ENCODE assay signal across 19 cellular contexts in the genomic region with DNA sequence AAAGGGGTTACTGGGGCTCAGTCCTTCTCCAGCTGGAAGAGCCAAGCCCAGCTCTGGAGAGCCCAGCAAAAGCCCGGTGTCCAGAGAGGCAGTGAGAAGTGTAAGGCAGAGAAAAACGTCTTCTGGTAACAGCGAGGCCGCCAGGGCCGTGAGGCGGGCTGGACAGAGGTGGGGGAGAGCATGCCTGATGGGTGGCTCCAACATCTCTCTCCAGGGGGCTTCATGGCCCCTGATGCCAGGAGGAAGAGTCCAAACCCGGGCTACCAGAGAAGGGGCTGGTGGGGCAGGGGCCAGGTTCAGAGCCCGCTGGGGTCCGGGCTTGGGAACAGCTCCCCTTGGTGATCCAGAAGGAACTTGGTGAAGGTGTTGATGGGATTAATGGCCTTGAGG.
DNase-seq lines count a peak whose midpoint lies in the region; ATAC-seq and TF ChIP-seq lines count a peak whose summit lies in the region.
"Had no signal": no experiment of that assay in that cellular context is flagged by ENCODE, and none has a peak within 500 bp of the region (broad histone marks: within the 10 kb centered on the region; RNA-seq: fewer than 3 reads in every experiment).

No MANE protein-coding gene starts in this region.

- H3K9me3 Mint-ChIP-seq in stimulated activated naive CD8-positive, alpha-beta T cell treated with anti-CD3 and anti-CD28 coated beads, Interleukin-15, amount 100 ng/mL, for 72 hours, result no peaks in the 10 kb centered on the region
- no peaks in the 10 kb centered on the region for H3K9me3 Mint-ChIP-seq in central memory CD8-positive, alpha-beta T cell
- H3K9me3 Mint-ChIP-seq: GM23338 had no signal

- H3K4me3 Mint-ChIP-seq in stimulated activated naive CD8-positive, alpha-beta T cell treated with anti-CD3 and anti-CD28 coated beads, Interleukin-15, amount 100 ng/mL, for 72 hours, result no peak overlapping the region
- no peak overlapping the region for H3K4me3 Mint-ChIP-seq in central memory CD8-positive, alpha-beta T cell
- H3K4me3 Mint-ChIP-seq: GM23338 had no signal

- H3K4me1 ChIP-seq in neutrophil (ENCODE audit: control insufficient read depth in 1 of 2, insufficient read depth in 1 of 2, low read depth in 1 of 2, low read length in 1 of 2), result peaks cover 48 to 50% of the 10 kb centered on the region in 2 experiments

- H3K4me1 Mint-ChIP-seq in stimulated activated naive CD8-positive, alpha-beta T cell treated with anti-CD3 and anti-CD28 coated beads, Interleukin-15, amount 100 ng/mL, for 72 hours, result peaks cover 51% of the 10 kb centered on the region
- H3K4me1 Mint-ChIP-seq in central memory CD8-positive, alpha-beta T cell, result peaks cover 16% of the 10 kb centered on the region

- peak overlapping the region; percentile 66 to 96 for H3K27ac Mint-ChIP-seq in stimulated activated naive CD8-positive, alpha-beta T cell treated with anti-CD3 and anti-CD28 coated beads, Interleukin-15, amount 100 ng/mL, for 72 hours
- peak overlapping the region; percentile 76 for H3K27ac Mint-ChIP-seq in central memory CD8-positive, alpha-beta T cell (ENCODE audit: low read depth)

- peaks cover 59% of the 10 kb centered on the region for H3K36me3 ChIP-seq in neutrophil

- H3K9me3 ChIP-seq in neutrophil, result no peaks in the 10 kb centered on the region

- no peak for TF ChIP-seq CTCF in neutrophil (IDR thresholded peaks at IDR 0.05)

- no peak overlapping the region for H3K4me3 ChIP-seq in neutrophil (ENCODE audit: low read depth in 1 of 2, low read length in 1 of 2)
- H3K4me3 ChIP-seq: GM23338, PC-9 had no signal

- ATAC-seq in stimulated activated naive CD8-positive, alpha-beta T cell treated with anti-CD3 and anti-CD28 coated beads, Interleukin-15, amount 100 ng/mL, for 72 hours, result no peak
- no peak for ATAC-seq in stimulated activated naive CD8-positive, alpha-beta T cell treated with anti-CD3 and anti-CD28 coated beads, Interleukin-15, Interleukin-2, amounts not matched to agents 100 U/mL and 50 U/mL, for 24 hours
- no peak for ATAC-seq in central memory CD8-positive, alpha-beta T cell (replicated peaks; ENCODE audit: extremely low read depth, poor library complexity, severe bottlenecking)
- ATAC-seq in HG02884 (IDR thresholded peaks at IDR 0.05; ENCODE audit: unreplicated experiment), result no peak

- H3K27me3 Mint-ChIP-seq in stimulated activated naive CD8-positive, alpha-beta T cell treated with anti-CD3 and anti-CD28 coated beads, Interleukin-15, amount 100 ng/mL, for 72 hours, result no peaks in the 10 kb centered on the region
- H3K27me3 Mint-ChIP-seq in central memory CD8-positive, alpha-beta T cell, result no peaks in the 10 kb centered on the region

- H3K36me3 Mint-ChIP-seq in central memory CD8-positive, alpha-beta T cell (ENCODE audit: insufficient read depth), result peaks cover 30% of the 10 kb centered on the region

- no peaks in the 10 kb centered on the region for H3K27me3 ChIP-seq in neutrophil

- DNase-seq in stimulated activated naive CD8-positive, alpha-beta T cell treated with anti-CD3 and anti-CD28 coated beads, Interleukin-15, amount 100 ng/mL, for 72 hours, result no peak
- DNase-seq in stimulated activated naive CD8-positive, alpha-beta T cell treated with anti-CD3 and anti-CD28 coated beads, Interleukin-15, Interleukin-2, amounts not matched to agents 100 U/mL and 50 U/mL, for 24 hours, result no peak
- no peak for DNase-seq in central memory CD8-positive, alpha-beta T cell (ENCODE audit: low spot score in 2 of 2)
- DNase-seq in amniotic stem cell (lab: John Stamatoyannopoulos, UW) (no peak), anterior cingulate cortex (lab: John Stamatoyannopoulos, UW) (no peak), HuH-7 (ENCODE audit: low spot score) (no peak)
- DNase-seq: COR-L47, GF-D8, Kasumi-1, MM.1S, NCI-H1105 treated with DMSO at 0.1 percent for 48 hours, NCI-H1694 treated with DMSO at 0.1 percent for 48 hours, NCI-H2107, NCI-H2227 treated with DMSO at 0.1 percent for 48 hours, NCI-H524, PC-9 had no signal

- H3K27ac ChIP-seq in neutrophil, result peak overlapping the region; percentile 96
- H3K27ac ChIP-seq: PC-9 had no signal
